In the genomic region with DNA sequence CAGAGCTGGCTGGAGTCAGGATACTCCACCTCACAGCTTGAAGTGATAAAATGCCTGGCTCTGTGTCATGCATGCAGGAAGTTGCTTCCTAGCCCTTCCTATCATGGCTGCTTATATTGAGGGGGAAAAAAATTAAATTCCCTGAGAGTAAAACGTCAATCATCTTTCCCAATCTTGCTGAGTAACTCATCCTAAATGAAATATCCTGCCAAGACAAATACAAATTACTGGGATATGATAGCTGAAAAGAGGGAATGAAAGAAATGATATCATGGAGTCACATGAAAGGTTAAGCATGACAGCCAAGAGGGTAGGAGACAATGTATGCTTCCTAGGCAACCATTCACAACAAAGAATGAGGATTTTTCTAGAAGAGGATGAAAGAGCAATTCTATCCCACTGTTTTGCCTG, we compare ENCODE assay signal across 14 cellular contexts.
DNase-seq lines count a peak whose midpoint lies in the region; ATAC-seq and TF ChIP-seq lines count a peak whose summit lies in the region.
"Had no signal": no experiment of that assay in that cellular context is flagged by ENCODE, and none has a peak within 500 bp of the region (broad histone marks: within the 10 kb centered on the region; RNA-seq: fewer than 3 reads in every experiment).

No MANE protein-coding gene starts in this region.

- H3K4me1 ChIP-seq in SK-N-SH (ENCODE audit: control insufficient read depth in 1 of 2, insufficient read depth in 2 of 2, low read depth in 1 of 2, low read length in 1 of 2) (peaks cover 0 to 12% of the 10 kb centered on the region in 2 experiments; a peak in 2 of 4 replicates), osteoblast (ENCODE audit: insufficient read depth, low read length) (peaks cover 12% of the 10 kb centered on the region)

- peak overlapping the region; percentile 87; the same call in 1 of the 2 replicates for H2AFZ ChIP-seq in SK-N-SH (ENCODE audit: low read depth)
- no peak overlapping the region for H2AFZ ChIP-seq in osteoblast (ENCODE audit: low read length)

- H3K4me3 ChIP-seq in SK-N-SH (ENCODE audit: low read depth in 2 of 2, low read length in 1 of 2) (no peak overlapping the region), osteoblast (ENCODE audit: insufficient read depth, low read length) (no peak overlapping the region)

- H3K4me2 ChIP-seq in SK-N-SH (no peak overlapping the region), osteoblast (ENCODE audit: insufficient read depth, low read length) (no peak overlapping the region)

- H3K36me3 ChIP-seq in SK-N-SH (replicated peaks in 1 of 2; ENCODE audit: control insufficient read depth in 1 of 2, insufficient read depth in 2 of 2, low read length in 1 of 2) = no peaks in the 10 kb centered on the region
- H3K36me3 ChIP-seq in osteoblast (ENCODE audit: insufficient read depth, low read length) = peaks cover 6% of the 10 kb centered on the region

- TF ChIP-seq RAD21 in SK-N-SH (IDR thresholded peaks at IDR 0.05; ENCODE audit: low read length) = no peak

- no peak for TF ChIP-seq CTCF in SK-N-SH (IDR thresholded peaks at IDR 0.05)
- no peak for TF ChIP-seq CTCF in osteoblast (IDR thresholded peaks at IDR 0.05; ENCODE audit: extremely low read depth, low read depth, low read length)

- H3K27me3 ChIP-seq in SK-N-SH (ENCODE audit: insufficient read depth) (no peaks in the 10 kb centered on the region), osteoblast (ENCODE audit: insufficient read depth, low read length) (no peaks in the 10 kb centered on the region)

- no peaks in the 10 kb centered on the region for H3K4me1 Mint-ChIP-seq in activated naive CD8-positive, alpha-beta T cell treated with anti-CD3 and anti-CD28 coated beads, Interleukin-2, amount 50 U/mL, for 24 hours
- H3K4me1 Mint-ChIP-seq: activated naive CD4-positive, alpha-beta T cell treated with anti-CD3 and anti-CD28 coated beads, Interleukin-2, amount 10 ng/mL, durations not matched to agents 7 days and 5 days had no signal

- H3K4me3 Mint-ChIP-seq in activated naive CD8-positive, alpha-beta T cell treated with anti-CD3 and anti-CD28 coated beads, Interleukin-2, amount 50 U/mL, for 24 hours = no peak overlapping the region
- H3K4me3 Mint-ChIP-seq: activated naive CD4-positive, alpha-beta T cell treated with anti-CD3 and anti-CD28 coated beads, Interleukin-2, amount 10 ng/mL, durations not matched to agents 7 days and 5 days had no signal

- CTCF ChIA-PET in SK-N-SH (lab: Yijun Ruan, JAX) = interaction anchor here (0.8 to 1.0 kb wide), 2 partner anchors 9 to 50 kb away, joined by 3 read pairs; no protein-coding TSS in a partner anchor

- no peak for ATAC-seq in HG03571 (IDR thresholded peaks at IDR 0.05; ENCODE audit: unreplicated experiment)
- no peak for ATAC-seq in activated naive CD8-positive, alpha-beta T cell treated with anti-CD3 and anti-CD28 coated beads, Interleukin-2, amount 50 U/mL, for 24 hours
- ATAC-seq: left lobe of liver had no signal

- H4K20me1 ChIP-seq in SK-N-SH (ENCODE audit: insufficient read depth) (no peaks in the 10 kb centered on the region), osteoblast (ENCODE audit: insufficient read depth, low read length) (no peaks in the 10 kb centered on the region)

- no peaks in the 10 kb centered on the region for H3K36me3 Mint-ChIP-seq in activated naive CD8-positive, alpha-beta T cell treated with anti-CD3 and anti-CD28 coated beads, Interleukin-2, amount 50 U/mL, for 24 hours (ENCODE audit: low read depth)
- H3K36me3 Mint-ChIP-seq: activated naive CD4-positive, alpha-beta T cell treated with anti-CD3 and anti-CD28 coated beads, Interleukin-2, amount 10 ng/mL, durations not matched to agents 7 days and 5 days had no signal

- peaks cover 5% of the 10 kb centered on the region for H3F3A ChIP-seq in SK-N-SH (replicated peaks; ENCODE audit: insufficient read depth)

- 0% methylated on average over 1 of the region's 1 CpG for WGBS in SK-N-SH (ENCODE audit: low lambda C conversion rate)

- H3K79me2 ChIP-seq in SK-N-SH (ENCODE audit: insufficient read depth) = no peaks in the 10 kb centered on the region
- H3K79me2 ChIP-seq in osteoblast (ENCODE audit: insufficient read depth, low read length) = no peaks in the 10 kb centered on the region

- no peaks in the 10 kb centered on the region for H3K9me3 Mint-ChIP-seq in activated naive CD8-positive, alpha-beta T cell treated with anti-CD3 and anti-CD28 coated beads, Interleukin-2, amount 50 U/mL, for 24 hours
- H3K9me3 Mint-ChIP-seq: activated naive CD4-positive, alpha-beta T cell treated with anti-CD3 and anti-CD28 coated beads, Interleukin-2, amount 10 ng/mL, durations not matched to agents 7 days and 5 days had no signal

- POLR2A ChIA-PET in SK-N-SH (lab: Yijun Ruan, JAX) = no interaction called here

- H3K9ac ChIP-seq in SK-N-SH = no peak overlapping the region

- no peak overlapping the region for H3K27ac Mint-ChIP-seq in activated naive CD8-positive, alpha-beta T cell treated with anti-CD3 and anti-CD28 coated beads, Interleukin-2, amount 50 U/mL, for 24 hours
- H3K27ac Mint-ChIP-seq: activated naive CD4-positive, alpha-beta T cell treated with anti-CD3 and anti-CD28 coated beads, Interleukin-2, amount 10 ng/mL, durations not matched to agents 7 days and 5 days had no signal

- no peak for TF ChIP-seq EP300 in SK-N-SH (IDR thresholded peaks at IDR 0.05; ENCODE audit: borderline replicate concordance in 1 of 2, low read depth in 1 of 2, low read length in 1 of 2)

- peak; percentile 72 for DNase-seq in HCEC 1CT
- DNase-seq in SK-N-SH = no peak
- peak; percentile 94 for DNase-seq in fibroblast of peridontal ligament (ENCODE audit: extremely low read depth)
- DNase-seq in osteoblast (ENCODE audit: insufficient read length, low spot score, missing footprints) = peak; percentile 82
- DNase-seq in amygdala (lab: John Stamatoyannopoulos, UW) = no peak
- DNase-seq in HUDEP-2 (lab: John Stamatoyannopoulos, UW; ENCODE audit: unreplicated experiment in 76 of 76) = no peak
- DNase-seq in activated naive CD8-positive, alpha-beta T cell treated with anti-CD3 and anti-CD28 coated beads, Interleukin-2, amount 50 U/mL, for 24 hours = no peak
- DNase-seq: activated naive CD4-positive, alpha-beta T cell treated with anti-CD3 and anti-CD28 coated beads, Interleukin-2, amount 10 ng/mL, durations not matched to agents 7 days and 5 days; central memory CD4-positive, alpha-beta T cell; NCI-H146; NCI-H446 treated with DMSO at 0.1 percent for 48 hours; T-helper 1 cell had no signal

- H3K9me2 ChIP-seq in SK-N-SH = no peaks in the 10 kb centered on the region

- H3K9me3 ChIP-seq in SK-N-SH (no peaks in the 10 kb centered on the region; the same call in 1 of the 2 replicates), osteoblast (ENCODE audit: low read depth, low read length) (no peaks in the 10 kb centered on the region)

- H3K27ac ChIP-seq in SK-N-SH (ENCODE audit: low read depth in 2 of 2, low read length in 1 of 2) = peak overlapping the region in 1 of 2 experiments; percentile 37; a peak in 2 of 4 replicates
- peak overlapping the region; percentile 75 for H3K27ac ChIP-seq in osteoblast (ENCODE audit: low read depth, low read length)

- no peaks in the 10 kb centered on the region for H3K27me3 Mint-ChIP-seq in activated naive CD8-positive, alpha-beta T cell treated with anti-CD3 and anti-CD28 coated beads, Interleukin-2, amount 50 U/mL, for 24 hours
- H3K27me3 Mint-ChIP-seq: activated naive CD4-positive, alpha-beta T cell treated with anti-CD3 and anti-CD28 coated beads, Interleukin-2, amount 10 ng/mL, durations not matched to agents 7 days and 5 days had no signal

TF ChIP-seq in SK-N-SH, 30 proteins besides CTCF, POLR2A, EP300 and RAD21 (continues in another document):
- TF ChIP-seq, protein P1, sequence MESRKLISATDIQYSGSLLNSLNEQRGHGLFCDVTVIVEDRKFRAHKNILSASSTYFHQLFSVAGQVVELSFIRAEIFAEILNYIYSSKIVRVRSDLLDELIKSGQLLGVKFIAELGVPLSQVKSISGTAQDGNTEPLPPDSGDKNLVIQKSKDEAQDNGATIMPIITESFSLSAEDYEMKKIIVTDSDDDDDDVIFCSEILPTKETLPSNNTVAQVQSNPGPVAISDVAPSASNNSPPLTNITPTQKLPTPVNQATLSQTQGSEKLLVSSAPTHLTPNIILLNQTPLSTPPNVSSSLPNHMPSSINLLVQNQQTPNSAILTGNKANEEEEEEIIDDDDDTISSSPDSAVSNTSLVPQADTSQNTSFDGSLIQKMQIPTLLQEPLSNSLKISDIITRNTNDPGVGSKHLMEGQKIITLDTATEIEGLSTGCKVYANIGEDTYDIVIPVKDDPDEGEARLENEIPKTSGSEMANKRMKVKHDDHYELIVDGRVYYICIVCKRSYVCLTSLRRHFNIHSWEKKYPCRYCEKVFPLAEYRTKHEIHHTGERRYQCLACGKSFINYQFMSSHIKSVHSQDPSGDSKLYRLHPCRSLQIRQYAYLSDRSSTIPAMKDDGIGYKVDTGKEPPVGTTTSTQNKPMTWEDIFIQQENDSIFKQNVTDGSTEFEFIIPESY (IDR thresholded peaks at IDR 0.05; ENCODE audit: borderline replicate concordance, low read depth) = no peak
- TF ChIP-seq USF1 (IDR thresholded peaks at IDR 0.05; ENCODE audit: borderline replicate concordance, low read depth) (no peak), CHD2 (IDR thresholded peaks at IDR 0.05; ENCODE audit: low read length, partially characterized antibody) (no peak), TAF1 (IDR thresholded peaks at IDR 0.05; ENCODE audit: borderline replicate concordance, low read depth, low read length) (no peak), MXI1 (IDR thresholded peaks at IDR 0.05; ENCODE audit: low read depth, low read length) (no peak), USF2 (IDR thresholded peaks at IDR 0.05; ENCODE audit: borderline replicate concordance, low read depth, low read length) (no peak), FOSL2 (IDR thresholded peaks at IDR 0.05; ENCODE audit: borderline replicate concordance, low read depth) (no peak), SIN3A (IDR thresholded peaks at IDR 0.05; ENCODE audit: borderline replicate concordance, low read depth, low read length) (no peak), TCF12 (IDR thresholded peaks at IDR 0.05) (no peak), GABPA (IDR thresholded peaks at IDR 0.05; ENCODE audit: low read depth) (no peak), JUND (IDR thresholded peaks at IDR 0.05) (no peak)

Comparison
In these comparisons a context has a peak if more than half of its experiments do, and no peak if none do; other contexts are left out.
1. DNase-seq: peak in HCEC 1CT (single experiment), fibroblast of peridontal ligament (single experiment) and osteoblast (single experiment); none in SK-N-SH (single experiment), amygdala (0 of 56), HUDEP-2 (0 of 76) and activated naive CD8-positive, alpha-beta T cell treated with anti-CD3 and anti-CD28 coated beads, Interleukin-2, amount 50 U/mL, for 24 hours (single experiment).